In the genomic region with DNA sequence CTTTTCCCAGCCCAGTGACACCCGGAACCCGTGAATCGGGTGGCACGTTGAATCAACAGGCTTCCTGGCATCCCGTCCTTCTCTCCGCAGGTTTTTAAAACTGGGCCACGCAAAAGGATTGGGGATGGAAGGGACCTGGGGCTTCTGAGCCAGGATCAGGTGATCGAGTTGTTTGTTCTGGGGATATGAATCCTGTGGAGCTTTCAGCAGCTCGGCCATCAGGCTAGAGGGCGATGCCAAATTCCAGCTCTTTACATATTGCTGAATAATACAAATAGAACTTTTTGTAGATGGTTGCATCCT, we compare ENCODE assay signal across 8 cellular contexts. TPM values are rescaled to one million over a fixed set of nuclear protein-coding genes. Genes with fewer than 3 reads are reported as not detected.
A peak's percentile ranks its signal among the peaks of the same experiment; 100 is the strongest.
DNase-seq lines count a peak whose midpoint lies in the region; ATAC-seq and TF ChIP-seq lines count a peak whose summit lies in the region.

No MANE protein-coding gene starts in this region.

- no peaks in the 10 kb centered on the region for H3K9me3 ChIP-seq in CD4-positive, alpha-beta memory T cell (ENCODE audit: control insufficient read depth in 1 of 2, low read length in 2 of 2)
- H3K9me3 ChIP-seq in KOPT-K1 (ENCODE audit: insufficient read depth, low read length, poor library complexity, severe bottlenecking) (no peaks in the 10 kb centered on the region), neuron (ENCODE audit: low read length) (peaks cover 4% of the 10 kb centered on the region)

- H3K27ac ChIP-seq in CD4-positive, alpha-beta memory T cell (ENCODE audit: low read depth, low read length) = peak overlapping the region; percentile 99
- H3K27ac ChIP-seq in KOPT-K1 (ENCODE audit: low read depth, low read length, poor library complexity, severe bottlenecking) = peak overlapping the region; percentile 97
- H3K27ac ChIP-seq in dorsolateral prefrontal cortex = peak overlapping the region; percentile 78 to 100 (median 97)

- H3K4me3 ChIP-seq in CD4-positive, alpha-beta memory T cell (ENCODE audit: low read length in 2 of 2) = peak overlapping the region; percentile 92 to 99
- H3K4me3 ChIP-seq in dorsolateral prefrontal cortex (peak overlapping the region; percentile 61 to 100 (median 92)), neuron (ENCODE audit: low read length) (peak overlapping the region; percentile 83)

- no peaks in the 10 kb centered on the region for H3K27me3 Mint-ChIP-seq in CD4-positive, alpha-beta memory T cell

- H3K4me1 ChIP-seq in CD4-positive, alpha-beta memory T cell (ENCODE audit: insufficient read depth, low read length) = peaks cover 51% of the 10 kb centered on the region
- peaks cover 12% of the 10 kb centered on the region for H3K4me1 ChIP-seq in neuron (ENCODE audit: insufficient read depth, low read length)

- intact Hi-C loops in CD4-positive, alpha-beta memory T cell (cut with micrococcal nuclease) = loop anchor here (2.0 to 5.0 kb wide), 2 partner anchors 48 to 290 kb away; a partner anchor contains a TSS
- intact Hi-C loops in dorsolateral prefrontal cortex (cut with DNase I) = loop anchor here in 1 of 2 donors (2.0 kb wide), 1 partner anchor 18 kb away; a partner anchor contains a TSS

- no peak for DNase-seq in CD4-positive, alpha-beta memory T cell
- no peak for DNase-seq in dorsolateral prefrontal cortex
- no peak for DNase-seq in HUDEP-2 (lab: John Stamatoyannopoulos, UW; ENCODE audit: unreplicated experiment in 76 of 76)
- no peak for DNase-seq in D341Med (ENCODE audit: low spot score)
- no peak for DNase-seq in T1000 (lab: John Stamatoyannopoulos, UW)

- ATAC-seq in GM18502 (IDR thresholded peaks at IDR 0.05; ENCODE audit: poor library complexity, unreplicated experiment) = no peak

- peaks cover 9% of the 10 kb centered on the region for H3K36me3 ChIP-seq in CD4-positive, alpha-beta memory T cell (ENCODE audit: insufficient read depth, low read length)
- H3K36me3 ChIP-seq in KOPT-K1 (ENCODE audit: insufficient read depth, low read length) (peaks cover 56% of the 10 kb centered on the region), neuron (ENCODE audit: insufficient read depth, low read length) (peaks cover 23% of the 10 kb centered on the region)

- peak overlapping the region; percentile 99 to 100 (median 100) for H3K4me3 Mint-ChIP-seq in CD4-positive, alpha-beta memory T cell

- CTCF ChIA-PET in CD4-positive, alpha-beta memory T cell (lab: Charles Lee; ENCODE audit: partially characterized antibody) = interaction anchor here (1.1 to 4.4 kb wide), 3 partner anchors 18 to 169 kb away, joined by 3 to 51 read pairs (median 7); a partner anchor contains a TSS

- H2AFZ ChIP-seq in neuron (ENCODE audit: low read depth, low read length) = peak overlapping the region; percentile 87

- POLR2A ChIA-PET in CD4-positive, alpha-beta memory T cell (lab: Charles Lee; ENCODE audit: partially characterized antibody) = interaction anchor here (0.5 to 3.5 kb wide), 16 partner anchors 10 to 1818 kb away, joined by 3 to 77 read pairs (median 7); a partner anchor contains a TSS

- H3K4me1 Mint-ChIP-seq in CD4-positive, alpha-beta memory T cell = peaks cover 43 to 68% (median 57%) of the 10 kb centered on the region in 4 donors

- peaks cover 9 to 52% of the 10 kb centered on the region in 2 donors for H3K36me3 Mint-ChIP-seq in CD4-positive, alpha-beta memory T cell

- TF ChIP-seq CTCF in dorsolateral prefrontal cortex (IDR thresholded peaks at IDR 0.05 in 54 of 56, conservative IDR thresholded peaks at IDR 0.05 in 2 of 56; ENCODE audit: low read depth in 1 of 56, partially characterized antibody in 56 of 56) = no peak

- no peaks in the 10 kb centered on the region for H3K9me3 Mint-ChIP-seq in CD4-positive, alpha-beta memory T cell

- no peaks in the 10 kb centered on the region for H3K27me3 ChIP-seq in CD4-positive, alpha-beta memory T cell (ENCODE audit: insufficient read depth, low read length)
- H3K27me3 ChIP-seq in dorsolateral prefrontal cortex (no peaks in the 10 kb centered on the region), neuron (ENCODE audit: insufficient read depth, low read length) (no peaks in the 10 kb centered on the region)

- H3K27ac Mint-ChIP-seq in CD4-positive, alpha-beta memory T cell = peak overlapping the region; percentile 97 to 100 (median 100)

RNA-seq across cellular contexts. Expression of a gene that starts 0.5 kb away (rescaled TPM):
- total RNA-seq in CD4-positive, alpha-beta memory T cell = 100 to 1,000 TPM in 1 of 2 experiments, 10 to 100 TPM in 1; 96.5 to 102 TPM
- 10 to 100 TPM in 1 of 2 donors, under 1 TPM in 1; 0.81 to 24.0 TPM for polyA plus RNA-seq in CD4-positive, alpha-beta memory T cell
- 100 to 1,000 TPM in 8 of 120 experiments, 10 to 100 TPM in 112; 72.1 to 118 (median 86.9) TPM for total RNA-seq in dorsolateral prefrontal cortex

RNA-seq across cellular contexts. Expression of a gene that starts 0.8 kb away (rescaled TPM):
- total RNA-seq in CD4-positive, alpha-beta memory T cell = 10 to 100 TPM; 41.5 to 48.1 TPM
- polyA plus RNA-seq in CD4-positive, alpha-beta memory T cell = 10 to 100 TPM; 56.3 to 92.0 TPM
- total RNA-seq in dorsolateral prefrontal cortex = 10 to 100 TPM; 29.5 to 53.4 (median 38.5) TPM

RNA-seq across cellular contexts. Expression of a gene that starts 17.5 kb away (rescaled TPM):
- 100 to 1,000 TPM; 132 to 149 TPM for total RNA-seq in CD4-positive, alpha-beta memory T cell
- polyA plus RNA-seq in CD4-positive, alpha-beta memory T cell = 10 to 100 TPM; 23.5 to 49.9 TPM
- total RNA-seq in dorsolateral prefrontal cortex = 100 to 1,000 TPM; 115 to 212 (median 151) TPM

RNA-seq across cellular contexts. Expression of a gene that starts 48.5 kb away (rescaled TPM):
- total RNA-seq in CD4-positive, alpha-beta memory T cell = 10 to 100 TPM; 27.2 to 29.6 TPM
- not detected for polyA plus RNA-seq in CD4-positive, alpha-beta memory T cell
- 100 to 1,000 TPM in 32 of 120 experiments, 10 to 100 TPM in 88; 41.6 to 215 (median 83.8) TPM for total RNA-seq in dorsolateral prefrontal cortex

RNA-seq across cellular contexts. Expression of a gene that starts 49.2 kb away (rescaled TPM):
- total RNA-seq in CD4-positive, alpha-beta memory T cell = 10 to 100 TPM; 14.3 to 17.4 TPM
- 1 to 10 TPM in 1 of 2 donors, under 1 TPM in 1; 0.12 to 1.4 TPM for polyA plus RNA-seq in CD4-positive, alpha-beta memory T cell
- total RNA-seq in dorsolateral prefrontal cortex = 10 to 100 TPM in 2 of 120 experiments, 1 to 10 TPM in 118; 2.1 to 11.7 (median 5.2) TPM
